Comparison of ENCODE assay signal across 6 cellular contexts in genomic region chr11:119055901-119056300, GRCh38. TPM values are rescaled to one million over a fixed set of nuclear protein-coding genes. Genes with fewer than 3 reads are reported as not detected.
DNase-seq lines count a peak whose midpoint lies in the region; ATAC-seq, FAIRE-seq and TF ChIP-seq lines count a peak whose summit lies in the region.

No MANE protein-coding gene starts in this region.

- H3K9ac ChIP-seq in HepG2 (ENCODE audit: insufficient read depth, low read depth, low read length) = peak overlapping the region; percentile 99

- CTCF ChIA-PET in activated CD8-positive, alpha-beta memory T cell treated with anti-CD3 and anti-CD28 coated beads, Interleukin-2, amount 10 ng/mL, durations not matched to agents 7 days and 5 days (lab: Charles Lee) = interaction anchor here (0.9 to 2.5 kb wide), 11 partner anchors 9 to 149 kb away, joined by 3 to 9 read pairs (median 4); partner anchors contain the start of genes DPAGT1, HINFP, RPS25 and TRAPPC4
- CTCF ChIA-PET in HepG2 (lab: Yijun Ruan, JAX; ENCODE audit: low intra/inter-chr PET ratio, low total read pairs) = interaction anchor here (0.7 kb wide), 1 partner anchor 366 kb away, joined by 3 read pairs; no protein-coding TSS in a partner anchor

- peak overlapping the region; percentile 82 for H3K4me3 Mint-ChIP-seq in activated CD8-positive, alpha-beta memory T cell treated with anti-CD3 and anti-CD28 coated beads, Interleukin-2, amount 10 ng/mL, durations not matched to agents 7 days and 5 days

- no peaks in the 10 kb centered on the region for H3K9me3 ChIP-seq in HepG2 (ENCODE audit: low read length)

- H2AFZ ChIP-seq in HepG2 (ENCODE audit: low read length) = no peak overlapping the region

- no peak for TF ChIP-seq POLR2A in HepG2 (IDR thresholded peaks at IDR 0.05; ENCODE audit: insufficient read depth in 1 of 2, low read depth in 2 of 2, low read length in 2 of 2)

- no peaks in the 10 kb centered on the region for H4K20me1 ChIP-seq in HepG2 (ENCODE audit: insufficient read depth, low read length)

- TF ChIP-seq CTCF in HepG2 (CRISPR knock-in tag; IDR thresholded peaks at IDR 0.05) = peak; percentile 58

- peak overlapping the region; percentile 68 for H3K27ac Mint-ChIP-seq in activated CD8-positive, alpha-beta memory T cell treated with anti-CD3 and anti-CD28 coated beads, Interleukin-2, amount 10 ng/mL, durations not matched to agents 7 days and 5 days

- H3K27me3 Mint-ChIP-seq in activated CD8-positive, alpha-beta memory T cell treated with anti-CD3 and anti-CD28 coated beads, Interleukin-2, amount 10 ng/mL, durations not matched to agents 7 days and 5 days = no peaks in the 10 kb centered on the region

- H3K27ac ChIP-seq in HepG2 (ENCODE audit: extremely low read length, insufficient read depth, low read length) = peak overlapping the region; percentile 88

- peaks cover 40% of the 10 kb centered on the region for H3K4me1 Mint-ChIP-seq in activated CD8-positive, alpha-beta memory T cell treated with anti-CD3 and anti-CD28 coated beads, Interleukin-2, amount 10 ng/mL, durations not matched to agents 7 days and 5 days

- peak overlapping the region; percentile 88 for H3K4me2 ChIP-seq in HepG2 (ENCODE audit: low read depth, low read length)

- peak overlapping the region; percentile 75 to 87 (median 82) for H3K4me3 ChIP-seq in HepG2 (replicated peaks in 1 of 3; ENCODE audit: insufficient read depth in 1 of 3, low read depth in 2 of 3, low read length in 3 of 3)

- POLR2A ChIA-PET in HepG2 (lab: Yijun Ruan, JAX) = interaction anchor here (0.8 to 2.5 kb wide), 14 partner anchors 9 to 65 kb away, joined by 3 to 14 read pairs (median 4); partner anchors contain the start of genes CENATAC, DPAGT1, HINFP and RPS25

- WGBS in HepG2 (ENCODE audit: low lambda C conversion rate) = 39% methylated on average over 6 of the region's 6 CpGs

- no peaks in the 10 kb centered on the region for H3K9me3 Mint-ChIP-seq in activated CD8-positive, alpha-beta memory T cell treated with anti-CD3 and anti-CD28 coated beads, Interleukin-2, amount 10 ng/mL, durations not matched to agents 7 days and 5 days (ENCODE audit: low read depth)

- H3K4me1 ChIP-seq in HepG2 (ENCODE audit: insufficient read depth, low read length) = peaks cover 23% of the 10 kb centered on the region

- DNase-seq in activated T-cell treated with anti-CD3 and anti-CD28 coated beads for 24 hours (ENCODE audit: low read depth) (peak; percentile 16), HepG2 (ENCODE audit: low spot score) (peak; percentile 48), NCI-H2171 treated with DMSO at 0.1 percent for 48 hours (lab: John Stamatoyannopoulos, UW) (no peak)
- no peak for DNase-seq in activated T-cell treated with anti-CD3 and anti-CD28 coated beads, Interleukin-2, amount 50 U/mL, for 1 hour
- DNase-seq in activated CD8-positive, alpha-beta memory T cell treated with anti-CD3 and anti-CD28 coated beads, Interleukin-2, amount 10 ng/mL, durations not matched to agents 7 days and 5 days = peak; percentile 45

- BruUV-seq in HepG2 (replicated peaks; lab: Mats Ljungman, UMichigan) = no TSS peak

- FAIRE-seq in HepG2 (lab: Jason Lieb, UNC) = peak; percentile 15

- peaks cover 25% of the 10 kb centered on the region for H3K79me2 ChIP-seq in HepG2 (ENCODE audit: insufficient read depth, low read length)

- H3K27me3 ChIP-seq in HepG2 (ENCODE audit: control insufficient read depth in 1 of 2, insufficient read depth in 2 of 2, low read length in 2 of 2) = no peaks in the 10 kb centered on the region

- TF ChIP-seq RAD21 in HepG2 (CRISPR knock-in tag; IDR thresholded peaks at IDR 0.05) = no peak

- in situ Hi-C loops in HepG2 (cut with HindIII; ENCODE audit: extremely low pct_ligation_motif_present, low pct_unique_long_range_greater_than_20kb) = no loop called here

- no peak for TF ChIP-seq EP300 in HepG2 (IDR thresholded peaks at IDR 0.05; ENCODE audit: low read depth in 2 of 2, low read length in 2 of 2)
- TF ChIP-seq EP300 in HepG2 (CRISPR knock-in tag; IDR thresholded peaks at IDR 0.05; ENCODE audit: borderline replicate concordance) = no peak

- no peak for ATAC-seq in activated CD8-positive, alpha-beta memory T cell treated with anti-CD3 and anti-CD28 coated beads, Interleukin-2, amount 10 ng/mL, durations not matched to agents 7 days and 5 days
- ATAC-seq in HepG2 = 0 out of 3 replicates have a peak, but pooled peaks have one; percentile 8
- ATAC-seq in HG03378 (IDR thresholded peaks at IDR 0.05; ENCODE audit: unreplicated experiment) = no peak

- H3K36me3 ChIP-seq in HepG2 (replicated peaks in 1 of 2; ENCODE audit: control insufficient read depth in 1 of 2, insufficient read depth in 2 of 2, low read length in 2 of 2) = peaks cover 30 to 45% of the 10 kb centered on the region in 2 experiments

- H3K36me3 Mint-ChIP-seq in activated CD8-positive, alpha-beta memory T cell treated with anti-CD3 and anti-CD28 coated beads, Interleukin-2, amount 10 ng/mL, durations not matched to agents 7 days and 5 days = peaks cover 25% of the 10 kb centered on the region

- intact Hi-C loops in HepG2 (cut with micrococcal nuclease; ENCODE audit: unreplicated experiment) = loop anchor here (2.0 kb wide), 1 partner anchor 39 kb away; a partner anchor contains a TSS

RNA-seq across cellular contexts. Expression of gene HYOU1, which starts 1.1 kb away (rescaled TPM):
- 100 to 1,000 TPM; 108 to 163 TPM for total RNA-seq in activated CD8-positive, alpha-beta memory T cell treated with anti-CD3 and anti-CD28 coated beads, Interleukin-2, amount 10 ng/mL, durations not matched to agents 7 days and 5 days
- total RNA-seq in HepG2 (2016; rRNA removed; fragmentation: Illumina TruSeq; extraction: Trizol) = 50.0 and 127 TPM in 2 replicates
- total RNA-seq in HepG2 (2016; cell fraction: cytosol; rRNA removed; fragmentation: Illumina TruSeq; extraction: Trizol; ENCODE audit: low read depth) = 14.4 and 15.9 TPM in 2 replicates
- 41.9 and 128 TPM in 2 replicates for total RNA-seq in HepG2 (2016; cell fraction: insoluble cytoplasmic fraction; rRNA removed; fragmentation: Illumina TruSeq; extraction: Trizol)
- 27.3 and 28.2 TPM in 2 replicates for total RNA-seq in HepG2 (2016; cell fraction: membrane; rRNA removed; fragmentation: Illumina TruSeq; extraction: Trizol)
- 108 and 127 TPM in 2 replicates for total RNA-seq in HepG2 (2016; cell fraction: nucleus; rRNA removed; fragmentation: Illumina TruSeq; extraction: Trizol)
- 155 and 164 TPM in 2 replicates for polyA plus RNA-seq in HepG2 (2011; rRNA removed)
- 125 and 144 TPM in 2 replicates for polyA plus RNA-seq in HepG2 (2011; cell fraction: cytosol; rRNA removed)
- 120 and 130 TPM in 2 replicates for polyA plus RNA-seq in HepG2 (2011; cell fraction: nucleus; rRNA removed)
- 61.3 and 94.5 TPM in 2 replicates for polyA plus RNA-seq in HepG2 (2012)
- 7.6 and 8.4 TPM in 2 replicates for polyA plus RNA-seq in HepG2 (2016; cell fraction: cytosol; fragmentation: Illumina TruSeq; extraction: Trizol; ENCODE audit: low read depth)
- 41.0 and 55.4 TPM in 2 replicates for polyA plus RNA-seq in HepG2 (2016; cell fraction: insoluble cytoplasmic fraction; fragmentation: Illumina TruSeq; extraction: Trizol; ENCODE audit: low read depth)
- 18.1 and 24.3 TPM in 2 replicates for polyA plus RNA-seq in HepG2 (2016; cell fraction: membrane; fragmentation: Illumina TruSeq; extraction: Trizol; ENCODE audit: low read depth)
- 184 and 191 TPM in 2 replicates for polyA plus RNA-seq in HepG2 (2016; cell fraction: nucleus; fragmentation: Illumina TruSeq; extraction: Trizol; ENCODE audit: insufficient read depth, low read depth)
- 197 and 370 TPM in 2 replicates for polyA minus RNA-seq in HepG2 (2011; rRNA and poly(A)+ RNA removed; ENCODE audit: low replicate concordance)
- 76.5 and 103 TPM in 2 replicates for polyA minus RNA-seq in HepG2 (2011; cell fraction: cytosol; rRNA and poly(A)+ RNA removed)
- 81.2 and 89.5 TPM in 2 replicates for polyA minus RNA-seq in HepG2 (2011; cell fraction: nucleus; rRNA and poly(A)+ RNA removed)

RNA-seq across cellular contexts. Expression of gene VPS11, which starts 11.7 kb away (rescaled TPM):
- total RNA-seq in activated CD8-positive, alpha-beta memory T cell treated with anti-CD3 and anti-CD28 coated beads, Interleukin-2, amount 10 ng/mL, durations not matched to agents 7 days and 5 days = 10 to 100 TPM; 30.1 to 31.2 TPM
- total RNA-seq in HepG2 (2016; rRNA removed; fragmentation: Illumina TruSeq; extraction: Trizol) = 21.6 and 23.3 TPM in 2 replicates
- 6.4 and 6.5 TPM in 2 replicates for total RNA-seq in HepG2 (2016; cell fraction: cytosol; rRNA removed; fragmentation: Illumina TruSeq; extraction: Trizol; ENCODE audit: low read depth)
- 21.3 and 22.8 TPM in 2 replicates for total RNA-seq in HepG2 (2016; cell fraction: insoluble cytoplasmic fraction; rRNA removed; fragmentation: Illumina TruSeq; extraction: Trizol)
- total RNA-seq in HepG2 (2016; cell fraction: membrane; rRNA removed; fragmentation: Illumina TruSeq; extraction: Trizol) = 9.2 and 11.1 TPM in 2 replicates
- total RNA-seq in HepG2 (2016; cell fraction: nucleus; rRNA removed; fragmentation: Illumina TruSeq; extraction: Trizol) = 21.4 and 23.5 TPM in 2 replicates
- polyA plus RNA-seq in HepG2 (2011; rRNA removed) = 13.7 and 18.9 TPM in 2 replicates
- 9.2 and 10.9 TPM in 2 replicates for polyA plus RNA-seq in HepG2 (2011; cell fraction: cytosol; rRNA removed)
- 37.3 and 44.1 TPM in 2 replicates for polyA plus RNA-seq in HepG2 (2011; cell fraction: nucleus; rRNA removed)
- 15.7 and 19.6 TPM in 2 replicates for polyA plus RNA-seq in HepG2 (2012)
- polyA plus RNA-seq in HepG2 (2016; cell fraction: cytosol; fragmentation: Illumina TruSeq; extraction: Trizol; ENCODE audit: low read depth) = 4.7 and 5.9 TPM in 2 replicates
- polyA plus RNA-seq in HepG2 (2016; cell fraction: insoluble cytoplasmic fraction; fragmentation: Illumina TruSeq; extraction: Trizol; ENCODE audit: low read depth) = 21.2 and 24.0 TPM in 2 replicates
- 7.4 and 8.7 TPM in 2 replicates for polyA plus RNA-seq in HepG2 (2016; cell fraction: membrane; fragmentation: Illumina TruSeq; extraction: Trizol; ENCODE audit: low read depth)
- 43.3 and 60.4 TPM in 2 replicates for polyA plus RNA-seq in HepG2 (2016; cell fraction: nucleus; fragmentation: Illumina TruSeq; extraction: Trizol; ENCODE audit: insufficient read depth, low read depth)
- polyA minus RNA-seq in HepG2 (2011; rRNA and poly(A)+ RNA removed; ENCODE audit: low replicate concordance) = 22.7 and 23.9 TPM in 2 replicates
- 8.7 and 13.0 TPM in 2 replicates for polyA minus RNA-seq in HepG2 (2011; cell fraction: cytosol; rRNA and poly(A)+ RNA removed)
- 23.0 and 26.8 TPM in 2 replicates for polyA minus RNA-seq in HepG2 (2011; cell fraction: nucleus; rRNA and poly(A)+ RNA removed)

RNA-seq across cellular contexts. Expression of gene SLC37A4, which starts 25.2 kb away (rescaled TPM):
- total RNA-seq in activated CD8-positive, alpha-beta memory T cell treated with anti-CD3 and anti-CD28 coated beads, Interleukin-2, amount 10 ng/mL, durations not matched to agents 7 days and 5 days = 10 to 100 TPM; 26.0 to 26.5 TPM
- 25.6 and 43.0 TPM in 2 replicates for total RNA-seq in HepG2 (2016; rRNA removed; fragmentation: Illumina TruSeq; extraction: Trizol)
- total RNA-seq in HepG2 (2016; cell fraction: cytosol; rRNA removed; fragmentation: Illumina TruSeq; extraction: Trizol; ENCODE audit: low read depth) = 12.3 and 13.2 TPM in 2 replicates
- total RNA-seq in HepG2 (2016; cell fraction: insoluble cytoplasmic fraction; rRNA removed; fragmentation: Illumina TruSeq; extraction: Trizol) = 30.8 and 42.1 TPM in 2 replicates
- total RNA-seq in HepG2 (2016; cell fraction: membrane; rRNA removed; fragmentation: Illumina TruSeq; extraction: Trizol) = 25.9 and 31.5 TPM in 2 replicates
- 34.0 and 45.3 TPM in 2 replicates for total RNA-seq in HepG2 (2016; cell fraction: nucleus; rRNA removed; fragmentation: Illumina TruSeq; extraction: Trizol)
- 56.1 and 59.7 TPM in 2 replicates for polyA plus RNA-seq in HepG2 (2011; rRNA removed)
- 60.5 and 69.7 TPM in 2 replicates for polyA plus RNA-seq in HepG2 (2011; cell fraction: cytosol; rRNA removed)
- 154 and 157 TPM in 2 replicates for polyA plus RNA-seq in HepG2 (2011; cell fraction: nucleus; rRNA removed)
- 34.0 and 42.6 TPM in 2 replicates for polyA plus RNA-seq in HepG2 (2012)
- 13.6 and 16.7 TPM in 2 replicates for polyA plus RNA-seq in HepG2 (2016; cell fraction: cytosol; fragmentation: Illumina TruSeq; extraction: Trizol; ENCODE audit: low read depth)
- 28.9 and 31.0 TPM in 2 replicates for polyA plus RNA-seq in HepG2 (2016; cell fraction: insoluble cytoplasmic fraction; fragmentation: Illumina TruSeq; extraction: Trizol; ENCODE audit: low read depth)
- 25.0 and 29.4 TPM in 2 replicates for polyA plus RNA-seq in HepG2 (2016; cell fraction: membrane; fragmentation: Illumina TruSeq; extraction: Trizol; ENCODE audit: low read depth)
- polyA plus RNA-seq in HepG2 (2016; cell fraction: nucleus; fragmentation: Illumina TruSeq; extraction: Trizol; ENCODE audit: insufficient read depth, low read depth) = 73.9 and 77.2 TPM in 2 replicates
- polyA minus RNA-seq in HepG2 (2011; rRNA and poly(A)+ RNA removed; ENCODE audit: low replicate concordance) = 44.4 and 130 TPM in 2 replicates
- 25.6 and 27.3 TPM in 2 replicates for polyA minus RNA-seq in HepG2 (2011; cell fraction: cytosol; rRNA and poly(A)+ RNA removed)
- polyA minus RNA-seq in HepG2 (2011; cell fraction: nucleus; rRNA and poly(A)+ RNA removed) = 34.5 and 38.3 TPM in 2 replicates

RNA-seq across cellular contexts. Expression of gene HMBS, which starts 28.8 kb away (rescaled TPM):
- total RNA-seq in activated CD8-positive, alpha-beta memory T cell treated with anti-CD3 and anti-CD28 coated beads, Interleukin-2, amount 10 ng/mL, durations not matched to agents 7 days and 5 days = 10 to 100 TPM; 26.6 to 36.7 TPM
- total RNA-seq in HepG2 (2016; rRNA removed; fragmentation: Illumina TruSeq; extraction: Trizol) = 9.4 and 14.0 TPM in 2 replicates
- total RNA-seq in HepG2 (2016; cell fraction: cytosol; rRNA removed; fragmentation: Illumina TruSeq; extraction: Trizol; ENCODE audit: low read depth) = 11.3 and 12.0 TPM in 2 replicates
- total RNA-seq in HepG2 (2016; cell fraction: insoluble cytoplasmic fraction; rRNA removed; fragmentation: Illumina TruSeq; extraction: Trizol) = 10.3 and 11.8 TPM in 2 replicates
- 17.7 and 22.9 TPM in 2 replicates for total RNA-seq in HepG2 (2016; cell fraction: membrane; rRNA removed; fragmentation: Illumina TruSeq; extraction: Trizol)
- total RNA-seq in HepG2 (2016; cell fraction: nucleus; rRNA removed; fragmentation: Illumina TruSeq; extraction: Trizol) = 19.9 and 22.9 TPM in 2 replicates
- polyA plus RNA-seq in HepG2 (2011; rRNA removed) = 46.8 and 46.9 TPM in 2 replicates
- 36.8 and 52.6 TPM in 2 replicates for polyA plus RNA-seq in HepG2 (2011; cell fraction: cytosol; rRNA removed)
- polyA plus RNA-seq in HepG2 (2011; cell fraction: nucleus; rRNA removed) = 114 and 141 TPM in 2 replicates
- polyA plus RNA-seq in HepG2 (2012) = 25.3 and 27.5 TPM in 2 replicates
- 41.8 and 50.4 TPM in 2 replicates for polyA plus RNA-seq in HepG2 (2016; cell fraction: cytosol; fragmentation: Illumina TruSeq; extraction: Trizol; ENCODE audit: low read depth)
- 59.7 and 64.5 TPM in 2 replicates for polyA plus RNA-seq in HepG2 (2016; cell fraction: insoluble cytoplasmic fraction; fragmentation: Illumina TruSeq; extraction: Trizol; ENCODE audit: low read depth)
- 48.2 and 57.5 TPM in 2 replicates for polyA plus RNA-seq in HepG2 (2016; cell fraction: membrane; fragmentation: Illumina TruSeq; extraction: Trizol; ENCODE audit: low read depth)
- 85.4 and 92.8 TPM in 2 replicates for polyA plus RNA-seq in HepG2 (2016; cell fraction: nucleus; fragmentation: Illumina TruSeq; extraction: Trizol; ENCODE audit: insufficient read depth, low read depth)
- 40.3 and 66.3 TPM in 2 replicates for polyA minus RNA-seq in HepG2 (2011; rRNA and poly(A)+ RNA removed; ENCODE audit: low replicate concordance)
- polyA minus RNA-seq in HepG2 (2011; cell fraction: cytosol; rRNA and poly(A)+ RNA removed) = 14.4 and 18.5 TPM in 2 replicates
- polyA minus RNA-seq in HepG2 (2011; cell fraction: nucleus; rRNA and poly(A)+ RNA removed) = 22.6 and 26.1 TPM in 2 replicates

RNA-seq across cellular contexts. Expression of gene TRAPPC4, which starts 37.3 kb away (rescaled TPM):
- 10 to 100 TPM; 73.9 to 91.5 TPM for total RNA-seq in activated CD8-positive, alpha-beta memory T cell treated with anti-CD3 and anti-CD28 coated beads, Interleukin-2, amount 10 ng/mL, durations not matched to agents 7 days and 5 days
- total RNA-seq in HepG2 (2016; rRNA removed; fragmentation: Illumina TruSeq; extraction: Trizol) = 97.4 and 124 TPM in 2 replicates
- 27.9 and 36.4 TPM in 2 replicates for total RNA-seq in HepG2 (2016; cell fraction: cytosol; rRNA removed; fragmentation: Illumina TruSeq; extraction: Trizol; ENCODE audit: low read depth)
- 97.4 and 132 TPM in 2 replicates for total RNA-seq in HepG2 (2016; cell fraction: insoluble cytoplasmic fraction; rRNA removed; fragmentation: Illumina TruSeq; extraction: Trizol)
- 40.9 and 41.3 TPM in 2 replicates for total RNA-seq in HepG2 (2016; cell fraction: membrane; rRNA removed; fragmentation: Illumina TruSeq; extraction: Trizol)
- total RNA-seq in HepG2 (2016; cell fraction: nucleus; rRNA removed; fragmentation: Illumina TruSeq; extraction: Trizol) = 40.3 and 49.2 TPM in 2 replicates
- 126 and 140 TPM in 2 replicates for polyA plus RNA-seq in HepG2 (2011; rRNA removed)
- polyA plus RNA-seq in HepG2 (2011; cell fraction: cytosol; rRNA removed) = 244 TPM in 2 replicates
- 66.5 and 86.6 TPM in 2 replicates for polyA plus RNA-seq in HepG2 (2011; cell fraction: nucleus; rRNA removed)
- polyA plus RNA-seq in HepG2 (2012) = 79.9 and 87.7 TPM in 2 replicates
- polyA plus RNA-seq in HepG2 (2016; cell fraction: cytosol; fragmentation: Illumina TruSeq; extraction: Trizol; ENCODE audit: low read depth) = 27.4 and 30.8 TPM in 2 replicates
- 119 and 128 TPM in 2 replicates for polyA plus RNA-seq in HepG2 (2016; cell fraction: insoluble cytoplasmic fraction; fragmentation: Illumina TruSeq; extraction: Trizol; ENCODE audit: low read depth)
- 27.5 and 28.4 TPM in 2 replicates for polyA plus RNA-seq in HepG2 (2016; cell fraction: membrane; fragmentation: Illumina TruSeq; extraction: Trizol; ENCODE audit: low read depth)
- 50.7 and 55.6 TPM in 2 replicates for polyA plus RNA-seq in HepG2 (2016; cell fraction: nucleus; fragmentation: Illumina TruSeq; extraction: Trizol; ENCODE audit: insufficient read depth, low read depth)
- polyA minus RNA-seq in HepG2 (2011; rRNA and poly(A)+ RNA removed; ENCODE audit: low replicate concordance) = 109 and 163 TPM in 2 replicates
- 24.4 and 30.3 TPM in 2 replicates for polyA minus RNA-seq in HepG2 (2011; cell fraction: cytosol; rRNA and poly(A)+ RNA removed)
- polyA minus RNA-seq in HepG2 (2011; cell fraction: nucleus; rRNA and poly(A)+ RNA removed) = 36.2 and 46.1 TPM in 2 replicates

Comparison
In these comparisons a context has a peak if more than half of its experiments do, and no peak if none do; other contexts are left out.
1. DNase-seq: peak in activated T-cell treated with anti-CD3 and anti-CD28 coated beads for 24 hours (single experiment), activated CD8-positive, alpha-beta memory T cell treated with anti-CD3 and anti-CD28 coated beads, Interleukin-2, amount 10 ng/mL, durations not matched to agents 7 days and 5 days (single experiment) and HepG2 (single experiment); none in activated T-cell treated with anti-CD3 and anti-CD28 coated beads, Interleukin-2, amount 50 U/mL, for 1 hour (single experiment) and NCI-H2171 treated with DMSO at 0.1 percent for 48 hours (single experiment).